In the genomic region with DNA sequence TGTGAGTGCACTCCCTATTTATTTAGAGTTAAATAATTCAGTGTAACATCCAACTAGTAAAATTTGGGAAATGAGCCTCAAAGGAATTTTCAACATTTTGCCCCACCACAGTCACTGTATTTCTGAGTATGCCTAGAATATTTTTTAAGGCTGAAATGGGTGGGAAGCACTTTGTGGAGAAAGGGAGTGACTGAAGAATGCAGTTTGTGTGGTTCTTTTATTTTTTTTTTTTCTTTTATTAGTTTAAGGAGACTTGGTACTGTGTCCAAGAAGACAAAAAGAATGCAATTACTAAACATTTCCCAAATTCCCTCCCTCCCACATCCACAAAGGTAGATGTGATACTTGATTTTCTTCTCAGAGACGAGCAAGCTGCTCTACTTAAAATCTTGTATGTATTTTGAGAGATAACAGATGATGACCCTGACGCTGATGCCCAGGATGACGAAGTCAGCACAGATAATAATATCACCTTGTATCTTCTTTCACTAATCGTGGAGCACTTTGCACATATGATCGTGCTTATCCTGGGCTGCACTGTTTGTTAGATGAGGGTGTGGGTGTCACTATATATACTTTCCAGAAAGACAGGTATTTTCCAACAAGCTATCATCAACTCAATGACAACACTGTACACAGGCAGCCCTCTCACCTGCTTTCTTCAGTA, we compare ENCODE assay signal across 32 cellular contexts.
"Had no signal": no experiment of that assay in that cellular context is flagged by ENCODE, and none has a peak within 500 bp of the region (broad histone marks: within the 10 kb centered on the region; RNA-seq: fewer than 3 reads in every experiment).

No MANE protein-coding gene starts in this region.

- ATAC-seq: body of pancreas; gastroesophageal sphincter; natural killer cell treated with Interleukin-12 subunit alpha and Interleukin-12 subunit beta and Interleukin-15 and Interleukin-18, amount 100 ng/mL, for 72 hours; stimulated activated naive B cell treated with anti-CD40 and anti-IgM and Interleukin-4, amounts not matched to agents 10 μg/mL and 1 μg/mL and 100 μg/mL, for 72 hours had no signal

- H3K36me3 ChIP-seq: adrenal gland, gastroesophageal sphincter, sigmoid colon, stomach, thyroid gland had no signal

- H2AFZ ChIP-seq: hepatocyte had no signal

- H3K27me3 ChIP-seq: adrenal gland, body of pancreas, dorsolateral prefrontal cortex, gastroesophageal sphincter, hepatocyte, sigmoid colon, stomach, thyroid gland had no signal

- H3K9me3 ChIP-seq: adrenal gland, body of pancreas, gastroesophageal sphincter, sigmoid colon, stomach, thyroid gland had no signal

- H3K4me3 Mint-ChIP-seq: activated CD4-positive, alpha-beta memory T cell treated with anti-CD3 and anti-CD28 coated beads for 36 hours; activated naive CD4-positive, alpha-beta T cell treated with anti-CD3 and anti-CD28 coated beads for 36 hours; activated naive CD8-positive, alpha-beta T cell treated with anti-CD3 and anti-CD28 coated beads for 36 hours; activated T-helper 1 cell treated with anti-CD3 and anti-CD28 coated beads, Interleukin-12 subunit alpha, Interleukin-12 subunit beta, Interleukin-2, Interleukin-4 antibody, amounts not matched to agents 30 ng/mL and 10 ng/mL and 1 ng/mL, durations not matched to agents 14 hours and 24 hours and 36 hours; memory B cell; natural killer cell treated with Interleukin-12 subunit alpha and Interleukin-12 subunit beta and Interleukin-15 and Interleukin-18, amount 100 ng/mL, for 72 hours; stimulated activated naive B cell treated with anti-CD40 and anti-IgM and Interleukin-4, amounts not matched to agents 10 μg/mL and 1 μg/mL and 100 μg/mL, for 72 hours; T-helper 1 cell treated with Interleukin-12 subunit alpha and Interleukin-12 subunit beta and Interleukin-4 antibody, amounts not matched to agents 30 μg/mL and 1 μg/mL, for 36 hours had no signal

- DNase-seq: activated CD4-positive, alpha-beta memory T cell treated with anti-CD3 and anti-CD28 coated beads for 36 hours; activated CD4-positive, alpha-beta T cell treated with anti-CD3 and anti-CD28 coated beads for 4 hours; activated CD8-positive, alpha-beta memory T cell treated with anti-CD3 and anti-CD28 coated beads, Interleukin-2, amount 50 U/mL, for 4 hours; activated effector memory CD4-positive, alpha-beta T cell treated with anti-CD3 and anti-CD28 coated beads, Interleukin-2, amount 50 U/mL, for 16 hours; activated naive CD4-positive, alpha-beta T cell treated with anti-CD3 and anti-CD28 coated beads for 36 hours; activated naive CD8-positive, alpha-beta T cell treated with anti-CD3 and anti-CD28 coated beads for 36 hours; activated T-cell treated with anti-CD3 and anti-CD28 coated beads, Interleukin-2, amount 50 U/mL, for 1 hour; adrenal gland; aorta; body of pancreas; cerebellar nuclear complex; dorsolateral prefrontal cortex; effector memory CD4-positive, alpha-beta T cell; erythroblast; left cardiac atrium; posterior cingulate gyrus; sigmoid colon; stimulated activated CD4-positive, alpha-beta T cell treated with anti-CD3 and anti-CD28 coated beads, Interleukin-15, amount 100 ng/mL, for 24 hours; stimulated activated CD4-positive, alpha-beta T cell treated with anti-CD3 and anti-CD28 coated beads, Interleukin-2, amount 100 ng/mL, for 24 hours; stimulated activated naive B cell treated with anti-CD40 and anti-IgM and Interleukin-4, amounts not matched to agents 10 μg/mL and 1 μg/mL and 100 μg/mL, for 72 hours; stomach; SW 1271; T-helper 9 cell; thyroid gland had no signal

- H3K27ac Mint-ChIP-seq: activated CD4-positive, alpha-beta memory T cell treated with anti-CD3 and anti-CD28 coated beads for 36 hours; activated naive CD4-positive, alpha-beta T cell treated with anti-CD3 and anti-CD28 coated beads for 36 hours; activated naive CD8-positive, alpha-beta T cell treated with anti-CD3 and anti-CD28 coated beads for 36 hours; activated T-helper 1 cell treated with anti-CD3 and anti-CD28 coated beads, Interleukin-12 subunit alpha, Interleukin-12 subunit beta, Interleukin-2, Interleukin-4 antibody, amounts not matched to agents 30 ng/mL and 10 ng/mL and 1 ng/mL, durations not matched to agents 14 hours and 24 hours and 36 hours; memory B cell; natural killer cell treated with Interleukin-12 subunit alpha and Interleukin-12 subunit beta and Interleukin-15 and Interleukin-18, amount 100 ng/mL, for 72 hours; stimulated activated naive B cell treated with anti-CD40 and anti-IgM and Interleukin-4, amounts not matched to agents 10 μg/mL and 1 μg/mL and 100 μg/mL, for 72 hours; T-helper 1 cell treated with Interleukin-12 subunit alpha and Interleukin-12 subunit beta and Interleukin-4 antibody, amounts not matched to agents 30 μg/mL and 1 μg/mL, for 36 hours had no signal

- H3K79me2 ChIP-seq: hepatocyte had no signal

- H3K36me3 Mint-ChIP-seq: activated CD4-positive, alpha-beta memory T cell treated with anti-CD3 and anti-CD28 coated beads for 36 hours; activated naive CD8-positive, alpha-beta T cell treated with anti-CD3 and anti-CD28 coated beads for 36 hours; memory B cell; natural killer cell treated with Interleukin-12 subunit alpha and Interleukin-12 subunit beta and Interleukin-15 and Interleukin-18, amount 100 ng/mL, for 72 hours had no signal

- H3K4me1 Mint-ChIP-seq: memory B cell had no signal

- H3K9me3 Mint-ChIP-seq: activated CD4-positive, alpha-beta memory T cell treated with anti-CD3 and anti-CD28 coated beads for 36 hours; activated naive CD4-positive, alpha-beta T cell treated with anti-CD3 and anti-CD28 coated beads for 36 hours; activated naive CD8-positive, alpha-beta T cell treated with anti-CD3 and anti-CD28 coated beads for 36 hours; memory B cell; natural killer cell treated with Interleukin-12 subunit alpha and Interleukin-12 subunit beta and Interleukin-15 and Interleukin-18, amount 100 ng/mL, for 72 hours; stimulated activated naive B cell treated with anti-CD40 and anti-IgM and Interleukin-4, amounts not matched to agents 10 μg/mL and 1 μg/mL and 100 μg/mL, for 72 hours had no signal

- H3K27ac ChIP-seq: adrenal gland, body of pancreas, coronary artery, dorsolateral prefrontal cortex, gastroesophageal sphincter, hepatocyte, stomach, thyroid gland, VCaP had no signal

- H3K4me3 ChIP-seq: adrenal gland, body of pancreas, coronary artery, dorsolateral prefrontal cortex, gastroesophageal sphincter, hepatocyte, sigmoid colon, stomach, thyroid gland had no signal

- H3K27me3 Mint-ChIP-seq: activated CD4-positive, alpha-beta memory T cell treated with anti-CD3 and anti-CD28 coated beads for 36 hours; activated naive CD8-positive, alpha-beta T cell treated with anti-CD3 and anti-CD28 coated beads for 36 hours; memory B cell; natural killer cell treated with Interleukin-12 subunit alpha and Interleukin-12 subunit beta and Interleukin-15 and Interleukin-18, amount 100 ng/mL, for 72 hours; stimulated activated naive B cell treated with anti-CD40 and anti-IgM and Interleukin-4, amounts not matched to agents 10 μg/mL and 1 μg/mL and 100 μg/mL, for 72 hours had no signal

- H3K4me2 ChIP-seq: hepatocyte had no signal

- H3K4me1 ChIP-seq: adrenal gland, body of pancreas had no signal
